9 cellular contexts compared by ENCODE assay signal in genomic region chr6:69584913-69585729, GRCh38.
DNase-seq lines count a peak whose midpoint lies in the region; ATAC-seq and TF ChIP-seq lines count a peak whose summit lies in the region.
"Had no signal": no experiment of that assay in that cellular context is flagged by ENCODE, and none has a peak within 500 bp of the region (broad histone marks: within the 10 kb centered on the region; RNA-seq: fewer than 3 reads in every experiment).

No MANE protein-coding gene starts in this region.

- intact Hi-C loops in activated naive CD4-positive, alpha-beta T cell treated with anti-CD3 and anti-CD28 coated beads for 36 hours (cut with micrococcal nuclease) = no loop called here
- intact Hi-C loops in vagina (cut with DNase I) = no loop called here

- no peak overlapping the region for H2BK12ac ChIP-seq in mesenchymal stem cell (ENCODE audit: low read length in 2 of 2)

- H4K91ac ChIP-seq in mesenchymal stem cell (ENCODE audit: low read length) = no peak overlapping the region

- H3K9ac ChIP-seq in mesenchymal stem cell (ENCODE audit: low read length) = no peak overlapping the region

- no peak overlapping the region for H3K27ac Mint-ChIP-seq in activated naive CD4-positive, alpha-beta T cell treated with anti-CD3 and anti-CD28 coated beads for 36 hours
- H3K27ac Mint-ChIP-seq: immature natural killer cell had no signal

- H3K18ac ChIP-seq in mesenchymal stem cell (ENCODE audit: low read depth in 1 of 2, low read length in 2 of 2) = no peak overlapping the region

- H3K27me3 Mint-ChIP-seq in activated naive CD4-positive, alpha-beta T cell treated with anti-CD3 and anti-CD28 coated beads for 36 hours (ENCODE audit: low read depth) = peaks cover 3% of the 10 kb centered on the region

- H3K4me1 Mint-ChIP-seq in activated naive CD4-positive, alpha-beta T cell treated with anti-CD3 and anti-CD28 coated beads for 36 hours (ENCODE audit: low read depth) = peaks cover 17% of the 10 kb centered on the region

- no peak overlapping the region for H3K23ac ChIP-seq in mesenchymal stem cell (ENCODE audit: low read length in 2 of 2)

- CTCF ChIA-PET in activated naive CD4-positive, alpha-beta T cell treated with anti-CD3 and anti-CD28 coated beads for 36 hours (lab: Charles Lee) = interaction anchor here (0.6 to 0.7 kb wide), 3 partner anchors 45 to 251 kb away, joined by 3 read pairs; no protein-coding TSS in a partner anchor

- H3K27ac ChIP-seq in mesenchymal stem cell (ENCODE audit: low read length, poor library complexity, severe bottlenecking) (peak overlapping the region; percentile 30), vagina (no peak overlapping the region)

- under 1% methylated on average over 5 of the region's 9 CpGs for WGBS in mesenchymal stem cell

- H3K4ac ChIP-seq in mesenchymal stem cell (ENCODE audit: low read depth in 1 of 2, low read length in 2 of 2) = no peak overlapping the region

- H3K9me3 Mint-ChIP-seq in activated naive CD4-positive, alpha-beta T cell treated with anti-CD3 and anti-CD28 coated beads for 36 hours = no peaks in the 10 kb centered on the region

- no peak for TF ChIP-seq POLR2A in vagina (IDR thresholded peaks at IDR 0.05)

- ATAC-seq in HG02870 (IDR thresholded peaks at IDR 0.05; ENCODE audit: unreplicated experiment) (peak; percentile 90), HG02970 (IDR thresholded peaks at IDR 0.05; ENCODE audit: low FRiP score, unreplicated experiment) (no peak)

- H3K4me3 Mint-ChIP-seq in activated naive CD4-positive, alpha-beta T cell treated with anti-CD3 and anti-CD28 coated beads for 36 hours = no peak overlapping the region

- no peak overlapping the region for H2BK5ac ChIP-seq in mesenchymal stem cell (ENCODE audit: low read depth, low read length, poor library complexity, severe bottlenecking)

- DNase-seq in activated naive CD4-positive, alpha-beta T cell treated with anti-CD3 and anti-CD28 coated beads for 36 hours = peak; percentile 8
- DNase-seq in activated naive CD4-positive, alpha-beta T cell treated with anti-CD3 and anti-CD28 coated beads, Interleukin-2, amount 50 U/mL, for 16 hours = no peak
- DNase-seq in NCI-H82 treated with DMSO at 0.1 percent for 48 hours (lab: John Stamatoyannopoulos, UW; ENCODE audit: unreplicated experiment) = peak; percentile 38
- DNase-seq in mesenchymal stem cell = peak; percentile 94
- no peak for DNase-seq in NCI-H1417 (lab: John Stamatoyannopoulos, UW)
- DNase-seq in vagina (ENCODE audit: extremely low spot score in 2 of 2) = no peak

- H3K36me3 Mint-ChIP-seq in activated naive CD4-positive, alpha-beta T cell treated with anti-CD3 and anti-CD28 coated beads for 36 hours (ENCODE audit: low read depth) = no peaks in the 10 kb centered on the region
- H3K36me3 Mint-ChIP-seq: immature natural killer cell had no signal

- no peaks in the 10 kb centered on the region for H3K79me1 ChIP-seq in mesenchymal stem cell (replicated peaks; ENCODE audit: low read length, poor library complexity, severe bottlenecking)

- no peaks in the 10 kb centered on the region for H3K27me3 ChIP-seq in mesenchymal stem cell (ENCODE audit: control insufficient read depth in 1 of 2, insufficient read depth in 1 of 2, low read length in 2 of 2)
- H3K27me3 ChIP-seq in vagina = no peaks in the 10 kb centered on the region

- H3K9me3 ChIP-seq in mesenchymal stem cell (ENCODE audit: control insufficient read depth, low read length) (no peaks in the 10 kb centered on the region), vagina (no peaks in the 10 kb centered on the region)

- H3K4me1 ChIP-seq in mesenchymal stem cell (ENCODE audit: control insufficient read depth, insufficient read depth, low read depth, low read length) = peaks cover 1% of the 10 kb centered on the region
- no peaks in the 10 kb centered on the region for H3K4me1 ChIP-seq in vagina

- H2AFZ ChIP-seq in mesenchymal stem cell (ENCODE audit: low read depth, low read length) = no peak overlapping the region

- H3K36me3 ChIP-seq in mesenchymal stem cell (ENCODE audit: control insufficient read depth in 1 of 2, insufficient read depth in 2 of 2, low read depth in 1 of 2, low read length in 2 of 2) (no peaks in the 10 kb centered on the region), vagina (no peaks in the 10 kb centered on the region)

- no peak overlapping the region for H3K14ac ChIP-seq in mesenchymal stem cell (ENCODE audit: low read length in 2 of 2)

- no peak for TF ChIP-seq CTCF in vagina (IDR thresholded peaks at IDR 0.05)

- no peak overlapping the region for H3K4me3 ChIP-seq in mesenchymal stem cell (ENCODE audit: insufficient read depth in 1 of 2, low read depth in 1 of 2, low read length in 2 of 2)
- H3K4me3 ChIP-seq in vagina = no peak overlapping the region

- H2BK15ac ChIP-seq in mesenchymal stem cell (ENCODE audit: low read depth, poor library complexity, severe bottlenecking) = no peak overlapping the region

- no peak overlapping the region for H4K8ac ChIP-seq in mesenchymal stem cell (ENCODE audit: low read length)

- no peak overlapping the region for H2BK120ac ChIP-seq in mesenchymal stem cell (ENCODE audit: low read depth, low read length)

- H3K4me2 ChIP-seq in mesenchymal stem cell (ENCODE audit: low read length, poor library complexity, severe bottlenecking) = no peak overlapping the region

- no peak overlapping the region for H2AK5ac ChIP-seq in mesenchymal stem cell (ENCODE audit: low read length, severe bottlenecking)

Comparison
In these comparisons a context has a peak if more than half of its experiments do, and no peak if none do; other contexts are left out.
1. DNase-seq: peak in activated naive CD4-positive, alpha-beta T cell treated with anti-CD3 and anti-CD28 coated beads for 36 hours (single experiment), NCI-H82 treated with DMSO at 0.1 percent for 48 hours (single experiment) and mesenchymal stem cell (single experiment); none in activated naive CD4-positive, alpha-beta T cell treated with anti-CD3 and anti-CD28 coated beads, Interleukin-2, amount 50 U/mL, for 16 hours (single experiment), NCI-H1417 (0 of 3) and vagina (0 of 2).